ENCODE assay signal across 22 cellular contexts in genomic region chr9:130831077-130831476, GRCh38.
"Had no signal": no experiment of that assay in that cellular context is flagged by ENCODE, and none has a peak within 500 bp of the region (broad histone marks: within the 10 kb centered on the region; RNA-seq: fewer than 3 reads in every experiment).

No MANE protein-coding gene starts in this region.

- FAIRE-seq: colon, endothelial cell of umbilical vein, frontal cortex, keratinocyte had no signal

- H3K4me3 Mint-ChIP-seq: naive thymus-derived CD4-positive, alpha-beta T cell had no signal

- H3K4me3 ChIP-seq: coronary artery, dorsolateral prefrontal cortex, esophagus muscularis mucosa, gastroesophageal sphincter, heart left ventricle, hepatocyte, left lung, lower lobe of right lung had no signal

- H3K9me3 ChIP-seq: esophagus muscularis mucosa, gastroesophageal sphincter, lower lobe of right lung had no signal

- DNase-seq: dermis blood vessel endothelial cell; dorsolateral prefrontal cortex; effector CD4-positive, alpha-beta T cell; effector memory CD4-positive, alpha-beta T cell; foreskin keratinocyte; heart left ventricle; hypothalamus; left cardiac atrium; left lung; left ventricle myocardium superior; lower lobe of right lung; mesendoderm; midbrain; naive thymus-derived CD4-positive, alpha-beta T cell had no signal

- H3K36me3 ChIP-seq: esophagus muscularis mucosa, gastroesophageal sphincter, heart left ventricle, left lung, lower lobe of right lung had no signal

- H3K27me3 ChIP-seq: dorsolateral prefrontal cortex, esophagus muscularis mucosa, foreskin keratinocyte, gastroesophageal sphincter, heart left ventricle, hepatocyte, left lung had no signal

- H3K4me1 ChIP-seq: foreskin keratinocyte had no signal

- ATAC-seq: foreskin keratinocyte; gastroesophageal sphincter; heart left ventricle; left cardiac atrium; left lung; left ventricle myocardium superior; lower lobe of right lung; naive thymus-derived CD4-positive, alpha-beta T cell had no signal

- H3K27ac ChIP-seq: coronary artery, esophagus muscularis mucosa, foreskin keratinocyte, gastroesophageal sphincter, hepatocyte, left lung, lower lobe of right lung had no signal
